In genomic region chr10:109996225-109996624, GRCh38 we compare ENCODE assay signal across 9 cellular contexts. TPM values are rescaled to one million over a fixed set of nuclear protein-coding genes. Genes with fewer than 3 reads are reported as not detected.
DNase-seq lines count a peak whose midpoint lies in the region; ATAC-seq, FAIRE-seq and TF ChIP-seq lines count a peak whose summit lies in the region.
"Had no signal": no experiment of that assay in that cellular context is flagged by ENCODE, and none has a peak within 500 bp of the region (broad histone marks: within the 10 kb centered on the region; RNA-seq: fewer than 3 reads in every experiment).

No MANE protein-coding gene starts in this region.

- H3K4me1 ChIP-seq in pancreas = peaks cover 16 to 45% (median 37%) of the 10 kb centered on the region in 3 donors
- no peaks in the 10 kb centered on the region for H3K4me1 ChIP-seq in CD4-positive, alpha-beta memory T cell (ENCODE audit: insufficient read depth, low read length)

- DNase-seq in SK-N-MC (ENCODE audit: low read depth, low spot score) (no peak), pancreas (no peak), DMS 273 (lab: John Stamatoyannopoulos, UW; ENCODE audit: unreplicated experiment) (no peak)
- DNase-seq in stimulated activated naive CD8-positive, alpha-beta T cell treated with anti-CD3 and anti-CD28 coated beads, Interleukin-15, amount 100 ng/mL, for 72 hours = no peak
- DNase-seq in CD4-positive, alpha-beta memory T cell = no peak
- DNase-seq in activated naive CD8-positive, alpha-beta T cell treated with anti-CD3 and anti-CD28 coated beads for 36 hours = no peak
- DNase-seq: SW 1271 had no signal

- H3K27ac ChIP-seq in SK-N-MC (peak overlapping the region; percentile 16; the same call in 1 of the 2 replicates), pancreas (peak overlapping the region; percentile 9 to 67 (median 25))
- H3K27ac ChIP-seq in CD4-positive, alpha-beta memory T cell (ENCODE audit: low read depth, low read length) = no peak overlapping the region

- H3K36me3 Mint-ChIP-seq in CD4-positive, alpha-beta memory T cell = no peaks in the 10 kb centered on the region
- no peaks in the 10 kb centered on the region for H3K36me3 Mint-ChIP-seq in activated naive CD8-positive, alpha-beta T cell treated with anti-CD3 and anti-CD28 coated beads for 36 hours

- H3K27ac Mint-ChIP-seq in stimulated activated naive CD8-positive, alpha-beta T cell treated with anti-CD3 and anti-CD28 coated beads, Interleukin-15, amount 100 ng/mL, for 72 hours = no peak overlapping the region
- peak overlapping the region in 1 of 7 donors; percentile 24 for H3K27ac Mint-ChIP-seq in CD4-positive, alpha-beta memory T cell
- no peak overlapping the region for H3K27ac Mint-ChIP-seq in activated naive CD8-positive, alpha-beta T cell treated with anti-CD3 and anti-CD28 coated beads for 36 hours

- POLR2A ChIA-PET in CD4-positive, alpha-beta memory T cell (lab: Charles Lee; ENCODE audit: partially characterized antibody) = interaction anchor here (1.4 kb wide), 1 partner anchor 11 kb away, joined by 5 read pairs; the partner anchor contains the start of gene ADD3

- ATAC-seq in GM19025 (IDR thresholded peaks at IDR 0.05; ENCODE audit: low read depth, unreplicated experiment) = peak; percentile 61
- ATAC-seq in HG02981 (IDR thresholded peaks at IDR 0.05; ENCODE audit: unreplicated experiment) = peak; percentile 84
- ATAC-seq in pancreas = peak; percentile 47 to 74 (median 68)
- ATAC-seq in stimulated activated naive CD8-positive, alpha-beta T cell treated with anti-CD3 and anti-CD28 coated beads, Interleukin-15, amount 100 ng/mL, for 72 hours = no peak

- H3K27me3 ChIP-seq in pancreas = no peaks in the 10 kb centered on the region
- no peaks in the 10 kb centered on the region for H3K27me3 ChIP-seq in CD4-positive, alpha-beta memory T cell (ENCODE audit: insufficient read depth, low read length)

- WGBS in pancreas, 2 donors = 4 to 8% methylated on average over 2 of the region's 2 CpGs

- H3K36me3 ChIP-seq in SK-N-MC (ENCODE audit: insufficient read depth, low read length) = no peaks in the 10 kb centered on the region
- H3K36me3 ChIP-seq in pancreas = no peaks in the 10 kb centered on the region
- H3K36me3 ChIP-seq in CD4-positive, alpha-beta memory T cell (ENCODE audit: insufficient read depth, low read length) = no peaks in the 10 kb centered on the region

- H3K9me3 Mint-ChIP-seq in stimulated activated naive CD8-positive, alpha-beta T cell treated with anti-CD3 and anti-CD28 coated beads, Interleukin-15, amount 100 ng/mL, for 72 hours = peaks cover 0 to 5% of the 10 kb centered on the region in 2 donors
- peaks cover 0 to 1% (median 0%) of the 10 kb centered on the region in 8 donors for H3K9me3 Mint-ChIP-seq in CD4-positive, alpha-beta memory T cell
- no peaks in the 10 kb centered on the region for H3K9me3 Mint-ChIP-seq in activated naive CD8-positive, alpha-beta T cell treated with anti-CD3 and anti-CD28 coated beads for 36 hours

- H3K9me3 ChIP-seq in SK-N-MC (ENCODE audit: low read depth, low read length) (no peaks in the 10 kb centered on the region), pancreas (no peaks in the 10 kb centered on the region)
- no peaks in the 10 kb centered on the region for H3K9me3 ChIP-seq in CD4-positive, alpha-beta memory T cell (ENCODE audit: control insufficient read depth in 1 of 2, low read length in 2 of 2)

- H3K4me3 Mint-ChIP-seq in stimulated activated naive CD8-positive, alpha-beta T cell treated with anti-CD3 and anti-CD28 coated beads, Interleukin-15, amount 100 ng/mL, for 72 hours = no peak overlapping the region
- H3K4me3 Mint-ChIP-seq in CD4-positive, alpha-beta memory T cell = no peak overlapping the region
- H3K4me3 Mint-ChIP-seq in activated naive CD8-positive, alpha-beta T cell treated with anti-CD3 and anti-CD28 coated beads for 36 hours = no peak overlapping the region

- no peak for TF ChIP-seq CTCF in pancreas (IDR thresholded peaks at IDR 0.05)

- H3K4me3 ChIP-seq in SK-N-MC (peak overlapping the region; percentile 38; the same call in 1 of the 2 replicates), pancreas (peak overlapping the region in 1 of 4 donors; percentile 9)
- no peak overlapping the region for H3K4me3 ChIP-seq in CD4-positive, alpha-beta memory T cell (ENCODE audit: low read length in 2 of 2)

- intact Hi-C loops in pancreas (cut with DNase I) = no loop called here
- intact Hi-C loops in CD4-positive, alpha-beta memory T cell (cut with micrococcal nuclease) = no loop called here

- no peak overlapping the region for H3K9ac ChIP-seq in SK-N-MC (ENCODE audit: insufficient read length)

- H3K27me3 Mint-ChIP-seq in stimulated activated naive CD8-positive, alpha-beta T cell treated with anti-CD3 and anti-CD28 coated beads, Interleukin-15, amount 100 ng/mL, for 72 hours = no peaks in the 10 kb centered on the region
- no peaks in the 10 kb centered on the region for H3K27me3 Mint-ChIP-seq in CD4-positive, alpha-beta memory T cell
- H3K27me3 Mint-ChIP-seq in activated naive CD8-positive, alpha-beta T cell treated with anti-CD3 and anti-CD28 coated beads for 36 hours = no peaks in the 10 kb centered on the region

- peak; percentile 88 for FAIRE-seq in pancreas (lab: Jason Lieb, UNC)

- H3K4me1 Mint-ChIP-seq in stimulated activated naive CD8-positive, alpha-beta T cell treated with anti-CD3 and anti-CD28 coated beads, Interleukin-15, amount 100 ng/mL, for 72 hours = peaks cover 18% of the 10 kb centered on the region
- peaks cover 0 to 12% (median 2%) of the 10 kb centered on the region in 4 donors for H3K4me1 Mint-ChIP-seq in CD4-positive, alpha-beta memory T cell
- H3K4me1 Mint-ChIP-seq in activated naive CD8-positive, alpha-beta T cell treated with anti-CD3 and anti-CD28 coated beads for 36 hours = peaks cover 18% of the 10 kb centered on the region

- CTCF ChIA-PET in CD4-positive, alpha-beta memory T cell (lab: Charles Lee; ENCODE audit: partially characterized antibody) = interaction anchor here (1.4 kb wide), 1 partner anchor 14 kb away, joined by 4 read pairs; no protein-coding TSS in a partner anchor

RNA-seq across cellular contexts. Expression of gene ADD3, which starts 11.6 kb away (rescaled TPM):
- 10 to 100 TPM; 33.9 to 83.3 (median 49.9) TPM for total RNA-seq in pancreas
- 10 to 100 TPM; 31.9 to 44.7 TPM for polyA plus RNA-seq in pancreas
- total RNA-seq in CD4-positive, alpha-beta memory T cell = 100 to 1,000 TPM; 365 to 374 TPM
- polyA plus RNA-seq in CD4-positive, alpha-beta memory T cell = 100 to 1,000 TPM; 525 to 613 TPM
- total RNA-seq in activated naive CD8-positive, alpha-beta T cell treated with anti-CD3 and anti-CD28 coated beads for 36 hours = 10 to 100 TPM; 44.0 to 52.5 TPM

Comparison
In these comparisons a context has a peak if more than half of its experiments do, and no peak if none do; other contexts are left out.
1. RNA of gene ADD3, which starts 11.6 kb away (total RNA-seq): 365 to 374 TPM in CD4-positive, alpha-beta memory T cell; 44.0 to 52.5 TPM in activated naive CD8-positive, alpha-beta T cell treated with anti-CD3 and anti-CD28 coated beads for 36 hours and 33.9 to 83.3 TPM in pancreas; every median in the first group is over 4 times any median in the second.